Comparison of ENCODE assay signal across 8 cellular contexts in genomic region chr2:37671816-37672103, GRCh38. TPM values are rescaled to one million over a fixed set of nuclear protein-coding genes. Genes with fewer than 3 reads are reported as not detected.
A peak's percentile ranks its signal among the peaks of the same experiment; 100 is the strongest.
DNase-seq lines count a peak whose midpoint lies in the region; ATAC-seq and TF ChIP-seq lines count a peak whose summit lies in the region.

No MANE protein-coding gene starts in this region.

- H3K9ac ChIP-seq in mesendoderm (ENCODE audit: low read length) = peak overlapping the region; percentile 87

- no peak for TF ChIP-seq CTCF in brain microvascular endothelial cell (IDR thresholded peaks at IDR 0.05; ENCODE audit: low read depth, low read length, missing control alignments)

- H2BK120ac ChIP-seq in mesendoderm (ENCODE audit: low read depth, low read length) = peak overlapping the region; percentile 54

- no peaks in the 10 kb centered on the region for H3K27me3 Mint-ChIP-seq in activated naive CD4-positive, alpha-beta T cell treated with anti-CD3 and anti-CD28 coated beads, Interleukin-2, amount 50 U/mL, for 24 hours

- H3K9me3 Mint-ChIP-seq in activated naive CD4-positive, alpha-beta T cell treated with anti-CD3 and anti-CD28 coated beads, Interleukin-2, amount 50 U/mL, for 24 hours = no peaks in the 10 kb centered on the region

- H2BK15ac ChIP-seq in mesendoderm (replicated peaks; ENCODE audit: low read depth) = peak overlapping the region; percentile 45

- H3K36me3 Mint-ChIP-seq in activated naive CD4-positive, alpha-beta T cell treated with anti-CD3 and anti-CD28 coated beads, Interleukin-2, amount 50 U/mL, for 24 hours = no peaks in the 10 kb centered on the region

- H3K79me1 ChIP-seq in mesendoderm (ENCODE audit: low read length) = peaks cover 14% of the 10 kb centered on the region

- H3K4me2 ChIP-seq in mesendoderm (ENCODE audit: low read length) = peak overlapping the region; percentile 84

- peak overlapping the region; percentile 95 for H3K56ac ChIP-seq in mesendoderm (ENCODE audit: low read length)

- no peak; the same call in 1 of the 2 replicates for TF ChIP-seq EP300 in Ishikawa (IDR thresholded peaks at IDR 0.05; ENCODE audit: borderline replicate concordance)

- H3K27me3 ChIP-seq in brain microvascular endothelial cell (replicated peaks) (no peaks in the 10 kb centered on the region), mesendoderm (ENCODE audit: insufficient read depth, low read length, poor library complexity) (no peaks in the 10 kb centered on the region), aorta (ENCODE audit: control insufficient read depth in 1 of 2, insufficient read depth in 2 of 2, low read length in 1 of 2) (no peaks in the 10 kb centered on the region)

- intact Hi-C loops in aorta (cut with DNase I) = loop anchor here (5.0 to 10.0 kb wide), 6 partner anchors 51 to 257 kb away; no protein-coding TSS in a partner anchor
- intact Hi-C loops in posterior cingulate gyrus (cut with DNase I) = no loop called here

- H3K36me3 ChIP-seq in brain microvascular endothelial cell (replicated peaks) (peaks cover 5% of the 10 kb centered on the region), mesendoderm (ENCODE audit: control insufficient read depth, insufficient read depth, low read length) (no peaks in the 10 kb centered on the region), aorta (ENCODE audit: control insufficient read depth in 1 of 2, insufficient read depth in 2 of 2, low read length in 1 of 2) (no peaks in the 10 kb centered on the region)

- H3K23ac ChIP-seq in mesendoderm (ENCODE audit: low read length) = no peak overlapping the region

- no peak overlapping the region for H3K27ac Mint-ChIP-seq in activated naive CD4-positive, alpha-beta T cell treated with anti-CD3 and anti-CD28 coated beads, Interleukin-2, amount 50 U/mL, for 24 hours

- WGBS in mesendoderm (ENCODE audit: extremely low coverage, insufficient coverage, low lambda C conversion rate) = no CpG with 5 or more reads among the region's 29 CpGs
- WGBS in aorta, 2 donors = 0 to 1% methylated on average over 29 of the region's 29 CpGs

- H3K27ac ChIP-seq in brain microvascular endothelial cell (peak overlapping the region; percentile 47), mesendoderm (ENCODE audit: low read depth, low read length) (peak overlapping the region; percentile 97), aorta (ENCODE audit: low read depth in 1 of 2, low read length in 2 of 2) (peak overlapping the region; percentile 61 to 88)

- in situ Hi-C loops in brain microvascular endothelial cell (cut with HindIII; ENCODE audit: low pct_ligation_motif_present, low sequenced_read_pairs) = no loop called here

- DNase-seq in activated naive CD4-positive, alpha-beta T cell (lab: John Stamatoyannopoulos, UW) = no peak
- no peak for DNase-seq in brain microvascular endothelial cell
- DNase-seq in mesendoderm = no peak
- DNase-seq in aorta = peak in 1 of 2 donors; percentile 55
- DNase-seq in posterior cingulate gyrus = no peak
- DNase-seq in NCI-H187 (lab: John Stamatoyannopoulos, UW) = no peak

- H3K18ac ChIP-seq in mesendoderm (ENCODE audit: low read length) = peak overlapping the region; percentile 91

- H3K79me2 ChIP-seq in mesendoderm (ENCODE audit: control insufficient read depth, insufficient read depth, low read length) = peaks cover 40% of the 10 kb centered on the region

- H3K4me1 ChIP-seq in mesendoderm (ENCODE audit: control insufficient read depth, low read depth, low read length) = peaks cover 3% of the 10 kb centered on the region
- peaks cover 3 to 4% of the 10 kb centered on the region in 2 donors for H3K4me1 ChIP-seq in aorta (ENCODE audit: control insufficient read depth in 1 of 2, insufficient read depth in 2 of 2, low read length in 2 of 2)

- no peaks in the 10 kb centered on the region for H3K9me3 ChIP-seq in aorta (ENCODE audit: control insufficient read depth, low read length)

- no peak for TF ChIP-seq RAD21 in Ishikawa (IDR thresholded peaks at IDR 0.05; ENCODE audit: low read depth)

- peak overlapping the region; percentile 85 for H3K4me3 Mint-ChIP-seq in activated naive CD4-positive, alpha-beta T cell treated with anti-CD3 and anti-CD28 coated beads, Interleukin-2, amount 50 U/mL, for 24 hours

- H3K4me1 Mint-ChIP-seq in activated naive CD4-positive, alpha-beta T cell treated with anti-CD3 and anti-CD28 coated beads, Interleukin-2, amount 50 U/mL, for 24 hours = peaks cover 66% of the 10 kb centered on the region

- H3K4me3 ChIP-seq in brain microvascular endothelial cell (ENCODE audit: low read depth, low read length) = peak overlapping the region; percentile 93
- H3K4me3 ChIP-seq in mesendoderm (ENCODE audit: low read length) = peak overlapping the region; percentile 71
- peak overlapping the region; percentile 82 to 97 for H3K4me3 ChIP-seq in aorta (ENCODE audit: low read length in 2 of 2)

- H2AK5ac ChIP-seq in mesendoderm (ENCODE audit: low read length) = no peak overlapping the region

- peak overlapping the region; percentile 30 for H4K8ac ChIP-seq in mesendoderm (ENCODE audit: low read depth, low read length)

- peak overlapping the region; percentile 79 for H2BK5ac ChIP-seq in mesendoderm (ENCODE audit: low read length)

- ATAC-seq in aorta (ENCODE audit: low FRiP score) = no peak

- no peak overlapping the region for H4K5ac ChIP-seq in mesendoderm (ENCODE audit: low read length)

- peak overlapping the region; percentile 95 for H3K4ac ChIP-seq in mesendoderm (ENCODE audit: low read depth, low read length)

TF ChIP-seq in Ishikawa, 13 proteins besides CTCF, POLR2A, EP300 and RAD21:
- TF ChIP-seq CEBPB (IDR thresholded peaks at IDR 0.05) (no peak), REST (IDR thresholded peaks at IDR 0.05; ENCODE audit: low read depth) (no peak), ZBTB7A (IDR thresholded peaks at IDR 0.05; ENCODE audit: low read depth) (no peak; the same call in 1 of the 2 replicates), CREB1 (IDR thresholded peaks at IDR 0.05; ENCODE audit: low read depth) (no peak), NFIC (IDR thresholded peaks at IDR 0.05) (peak; percentile 70; the same call in 1 of the 2 replicates), TCF12 (IDR thresholded peaks at IDR 0.05; ENCODE audit: low read depth) (no peak), USF1 (IDR thresholded peaks at IDR 0.05) (no peak), EGR1 (IDR thresholded peaks at IDR 0.05) (no peak), FOXM1 (IDR thresholded peaks at IDR 0.05; ENCODE audit: borderline replicate concordance, low read depth) (no peak)

RNA-seq across cellular contexts. Expression of gene CDC42EP3, which starts 0.3 kb away (rescaled TPM):
- polyA plus RNA-seq in mesendoderm (2013, experiment 1 of 2) = 32.7 TPM
- 32.9 TPM for polyA plus RNA-seq in mesendoderm (2013, experiment 2 of 2)
- 10 to 100 TPM; 56.5 to 94.8 TPM for total RNA-seq in aorta
- 10 to 100 TPM; 12.6 to 26.5 TPM for polyA plus RNA-seq in aorta

Comparison
In these comparisons a context has a peak if more than half of its experiments do, and no peak if none do; other contexts are left out.
1. H3K27ac ChIP-seq: peak in every context shown above with its lines; median percentile 97 in mesendoderm; 74 in aorta; 47 in brain microvascular endothelial cell.